1 cellular context compared by ENCODE assay signal in the genomic region with DNA sequence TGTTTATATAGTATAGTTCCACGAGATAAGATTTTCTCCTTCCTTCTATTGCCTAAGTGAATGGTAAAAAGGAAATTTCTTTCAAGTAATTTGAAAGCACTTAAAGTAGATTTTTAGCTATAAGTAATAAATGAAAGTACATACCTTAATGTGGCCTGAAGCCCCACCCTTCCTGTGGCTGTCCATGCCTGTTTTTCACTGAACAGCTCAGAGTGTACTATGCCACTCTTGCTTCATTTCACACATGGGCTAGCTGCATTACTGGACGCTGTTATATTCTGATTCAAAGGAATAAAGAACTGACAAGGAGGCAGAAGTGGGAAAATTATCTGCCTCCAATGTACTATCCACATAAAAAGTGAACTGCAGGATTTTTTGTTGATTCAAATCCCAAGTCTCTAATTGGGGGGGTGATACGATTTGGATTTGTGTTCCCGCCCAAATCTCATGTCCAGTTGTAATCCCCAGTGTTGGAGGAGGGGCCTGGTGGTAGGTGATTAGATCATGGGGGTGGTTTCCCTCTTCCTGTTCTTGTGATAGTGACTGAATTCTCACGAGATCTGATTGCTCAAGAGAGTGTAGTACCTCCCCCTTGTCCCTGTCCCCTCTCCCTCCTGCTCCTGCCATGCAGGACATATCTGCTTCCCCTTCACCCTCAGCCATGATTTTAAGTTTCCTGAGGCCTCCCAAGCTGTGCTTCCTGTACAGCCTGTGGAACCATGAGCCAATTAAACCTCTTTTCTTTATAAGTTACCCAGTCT.
TF ChIP-seq lines count a peak whose summit lies in the region.

No MANE protein-coding gene starts in this region.

TF ChIP-seq in GM12878, 131 proteins besides CTCF, POLR2A, EP300 and RAD21 (continued from another document):
- TF ChIP-seq, protein P1, sequence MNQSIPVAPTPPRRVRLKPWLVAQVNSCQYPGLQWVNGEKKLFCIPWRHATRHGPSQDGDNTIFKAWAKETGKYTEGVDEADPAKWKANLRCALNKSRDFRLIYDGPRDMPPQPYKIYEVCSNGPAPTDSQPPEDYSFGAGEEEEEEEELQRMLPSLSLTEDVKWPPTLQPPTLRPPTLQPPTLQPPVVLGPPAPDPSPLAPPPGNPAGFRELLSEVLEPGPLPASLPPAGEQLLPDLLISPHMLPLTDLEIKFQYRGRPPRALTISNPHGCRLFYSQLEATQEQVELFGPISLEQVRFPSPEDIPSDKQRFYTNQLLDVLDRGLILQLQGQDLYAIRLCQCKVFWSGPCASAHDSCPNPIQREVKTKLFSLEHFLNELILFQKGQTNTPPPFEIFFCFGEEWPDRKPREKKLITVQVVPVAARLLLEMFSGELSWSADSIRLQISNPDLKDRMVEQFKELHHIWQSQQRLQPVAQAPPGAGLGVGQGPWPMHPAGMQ (IDR thresholded peaks at IDR 0.05; ENCODE audit: borderline replicate concordance), result no peak
- no peak for TF ChIP-seq CREM (IDR thresholded peaks at IDR 0.05; ENCODE audit: low read depth)
- no peak for TF ChIP-seq MEF2B (IDR thresholded peaks at IDR 0.05; ENCODE audit: partially characterized antibody, poor library complexity, severe bottlenecking)
- TF ChIP-seq ZNF24 (IDR thresholded peaks at IDR 0.05), result no peak
- TF ChIP-seq PAX5 (IDR thresholded peaks at IDR 0.05; ENCODE audit: borderline replicate concordance, low read depth, low read length), result no peak
- TF ChIP-seq FOXM1 (IDR thresholded peaks at IDR 0.05; ENCODE audit: low read depth, low read length), result no peak
- TF ChIP-seq, protein P2, sequence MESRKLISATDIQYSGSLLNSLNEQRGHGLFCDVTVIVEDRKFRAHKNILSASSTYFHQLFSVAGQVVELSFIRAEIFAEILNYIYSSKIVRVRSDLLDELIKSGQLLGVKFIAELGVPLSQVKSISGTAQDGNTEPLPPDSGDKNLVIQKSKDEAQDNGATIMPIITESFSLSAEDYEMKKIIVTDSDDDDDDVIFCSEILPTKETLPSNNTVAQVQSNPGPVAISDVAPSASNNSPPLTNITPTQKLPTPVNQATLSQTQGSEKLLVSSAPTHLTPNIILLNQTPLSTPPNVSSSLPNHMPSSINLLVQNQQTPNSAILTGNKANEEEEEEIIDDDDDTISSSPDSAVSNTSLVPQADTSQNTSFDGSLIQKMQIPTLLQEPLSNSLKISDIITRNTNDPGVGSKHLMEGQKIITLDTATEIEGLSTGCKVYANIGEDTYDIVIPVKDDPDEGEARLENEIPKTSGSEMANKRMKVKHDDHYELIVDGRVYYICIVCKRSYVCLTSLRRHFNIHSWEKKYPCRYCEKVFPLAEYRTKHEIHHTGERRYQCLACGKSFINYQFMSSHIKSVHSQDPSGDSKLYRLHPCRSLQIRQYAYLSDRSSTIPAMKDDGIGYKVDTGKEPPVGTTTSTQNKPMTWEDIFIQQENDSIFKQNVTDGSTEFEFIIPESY (IDR thresholded peaks at IDR 0.05), result no peak
- TF ChIP-seq TAF1 (IDR thresholded peaks at IDR 0.05; ENCODE audit: borderline replicate concordance, low read depth, low read length), result no peak
- TF ChIP-seq SPI1 (IDR thresholded peaks at IDR 0.05; ENCODE audit: borderline replicate concordance, insufficient read depth, low read depth, low read length), result no peak
- TF ChIP-seq, protein P3, sequence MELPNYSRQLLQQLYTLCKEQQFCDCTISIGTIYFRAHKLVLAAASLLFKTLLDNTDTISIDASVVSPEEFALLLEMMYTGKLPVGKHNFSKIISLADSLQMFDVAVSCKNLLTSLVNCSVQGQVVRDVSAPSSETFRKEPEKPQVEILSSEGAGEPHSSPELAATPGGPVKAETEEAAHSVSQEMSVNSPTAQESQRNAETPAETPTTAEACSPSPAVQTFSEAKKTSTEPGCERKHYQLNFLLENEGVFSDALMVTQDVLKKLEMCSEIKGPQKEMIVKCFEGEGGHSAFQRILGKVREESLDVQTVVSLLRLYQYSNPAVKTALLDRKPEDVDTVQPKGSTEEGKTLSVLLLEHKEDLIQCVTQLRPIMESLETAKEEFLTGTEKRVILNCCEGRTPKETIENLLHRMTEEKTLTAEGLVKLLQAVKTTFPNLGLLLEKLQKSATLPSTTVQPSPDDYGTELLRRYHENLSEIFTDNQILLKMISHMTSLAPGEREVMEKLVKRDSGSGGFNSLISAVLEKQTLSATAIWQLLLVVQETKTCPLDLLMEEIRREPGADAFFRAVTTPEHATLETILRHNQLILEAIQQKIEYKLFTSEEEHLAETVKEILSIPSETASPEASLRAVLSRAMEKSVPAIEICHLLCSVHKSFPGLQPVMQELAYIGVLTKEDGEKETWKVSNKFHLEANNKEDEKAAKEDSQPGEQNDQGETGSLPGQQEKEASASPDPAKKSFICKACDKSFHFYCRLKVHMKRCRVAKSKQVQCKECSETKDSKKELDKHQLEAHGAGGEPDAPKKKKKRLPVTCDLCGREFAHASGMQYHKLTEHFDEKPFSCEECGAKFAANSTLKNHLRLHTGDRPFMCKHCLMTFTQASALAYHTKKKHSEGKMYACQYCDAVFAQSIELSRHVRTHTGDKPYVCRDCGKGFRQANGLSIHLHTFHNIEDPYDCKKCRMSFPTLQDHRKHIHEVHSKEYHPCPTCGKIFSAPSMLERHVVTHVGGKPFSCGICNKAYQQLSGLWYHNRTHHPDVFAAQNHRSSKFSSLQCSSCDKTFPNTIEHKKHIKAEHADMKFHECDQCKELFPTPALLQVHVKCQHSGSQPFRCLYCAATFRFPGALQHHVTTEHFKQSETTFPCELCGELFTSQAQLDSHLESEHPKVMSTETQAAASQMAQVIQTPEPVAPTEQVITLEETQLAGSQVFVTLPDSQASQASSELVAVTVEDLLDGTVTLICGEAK (IDR thresholded peaks at IDR 0.05; ENCODE audit: borderline replicate concordance), result no peak
- TF ChIP-seq SMAD5 (IDR thresholded peaks at IDR 0.05; ENCODE audit: low read depth), result no peak
- no peak for TF ChIP-seq SUPT20H (IDR thresholded peaks at IDR 0.05; ENCODE audit: borderline replicate concordance, control insufficient read depth, low read depth, low read length)
TF ChIP-seq in GM12878: peak in this region for 0.
